15 cellular contexts compared by ENCODE assay signal in genomic region chr1:47233165-47233564, GRCh38. TPM values are rescaled to one million over a fixed set of nuclear protein-coding genes. Genes with fewer than 3 reads are reported as not detected.
A peak's percentile ranks its signal among the peaks of the same experiment; 100 is the strongest.
DNase-seq lines count a peak whose midpoint lies in the region; ATAC-seq and TF ChIP-seq lines count a peak whose summit lies in the region.
"Had no signal": no experiment of that assay in that cellular context is flagged by ENCODE, and none has a peak within 500 bp of the region (broad histone marks: within the 10 kb centered on the region; RNA-seq: fewer than 3 reads in every experiment).

No MANE protein-coding gene starts in this region.

- peak overlapping the region; percentile 31 for H3K27ac Mint-ChIP-seq in activated CD4-positive, alpha-beta T cell treated with anti-CD3 and anti-CD28 coated beads, Interleukin-2, amount 10 ng/mL, durations not matched to agents 24 days and 14 days

- intact Hi-C loops in activated CD4-positive, alpha-beta T cell treated with anti-CD3 and anti-CD28 coated beads, Interleukin-2, amount 10 ng/mL, durations not matched to agents 24 days and 14 days (cut with micrococcal nuclease), result loop anchor here (10.0 kb wide), 1 partner anchor 58 kb away; no protein-coding TSS in a partner anchor
- intact Hi-C loops in lower lobe of right lung (cut with DNase I), result no loop called here

- H3K36me3 ChIP-seq in SJCRH30 (no peaks in the 10 kb centered on the region), lower lobe of right lung (no peaks in the 10 kb centered on the region), upper lobe of left lung (no peaks in the 10 kb centered on the region)
- H3K36me3 ChIP-seq: BLaER1 treated with 17β-estradiol and CSF1 and Interleukin-3, amounts not matched to agents 10 nM and 100 nM had no signal

- no peak for TF ChIP-seq POLR2A in upper lobe of left lung (IDR thresholded peaks at IDR 0.05)

- no peaks in the 10 kb centered on the region for H3K9me3 ChIP-seq in SJCRH30 (replicated peaks)
- no peaks in the 10 kb centered on the region for H3K9me3 ChIP-seq in lower lobe of right lung
- H3K9me3 ChIP-seq in upper lobe of left lung, result no peaks in the 10 kb centered on the region

- peaks cover 80% of the 10 kb centered on the region for H3K27me3 Mint-ChIP-seq in activated CD4-positive, alpha-beta T cell treated with anti-CD3 and anti-CD28 coated beads, Interleukin-2, amount 10 ng/mL, durations not matched to agents 24 days and 14 days

- peaks cover 7% of the 10 kb centered on the region for H3K4me1 ChIP-seq in SJCRH30
- H3K4me1 ChIP-seq in lower lobe of right lung, result peaks cover 28% of the 10 kb centered on the region
- H3K4me1 ChIP-seq in upper lobe of left lung, result peaks cover 37 to 51% (median 45%) of the 10 kb centered on the region in 4 donors

- ATAC-seq in lower lobe of right lung (no peak), upper lobe of left lung (ENCODE audit: low FRiP score in 2 of 2) (no peak), GM18498 (IDR thresholded peaks at IDR 0.05; ENCODE audit: unreplicated experiment) (no peak), HG03108 (IDR thresholded peaks at IDR 0.05; ENCODE audit: unreplicated experiment) (no peak)

- TF ChIP-seq EP300 in upper lobe of left lung (IDR thresholded peaks at IDR 0.05), result no peak

- H3K4me3 ChIP-seq in SJCRH30 (peak overlapping the region; percentile 65), lower lobe of right lung (no peak overlapping the region), upper lobe of left lung (no peak overlapping the region)
- H3K4me3 ChIP-seq: BLaER1 treated with 17β-estradiol and CSF1 and Interleukin-3, amounts not matched to agents 10 nM and 100 nM had no signal

- H3K27ac ChIP-seq in SJCRH30 (no peak overlapping the region), lower lobe of right lung (peak overlapping the region; percentile 87), upper lobe of left lung (peak overlapping the region; percentile 84 to 91 (median 88))
- H3K27ac ChIP-seq: BLaER1 treated with 17β-estradiol and CSF1 and Interleukin-3, amounts not matched to agents 10 nM and 100 nM had no signal

- H3K9me3 Mint-ChIP-seq in activated CD4-positive, alpha-beta T cell treated with anti-CD3 and anti-CD28 coated beads, Interleukin-2, amount 10 ng/mL, durations not matched to agents 24 days and 14 days, result no peaks in the 10 kb centered on the region

- 73 to 86% methylated on average over 7 of the region's 7 CpGs for WGBS in upper lobe of left lung, 2 donors

- peaks cover 21% of the 10 kb centered on the region for H3K4me1 Mint-ChIP-seq in activated CD4-positive, alpha-beta T cell treated with anti-CD3 and anti-CD28 coated beads, Interleukin-2, amount 10 ng/mL, durations not matched to agents 24 days and 14 days

- H3K27me3 ChIP-seq in SJCRH30, result peaks cover 3% of the 10 kb centered on the region; the same call in 1 of the 2 replicates
- H3K27me3 ChIP-seq in lower lobe of right lung (ENCODE audit: low read depth), result peaks cover 61% of the 10 kb centered on the region
- H3K27me3 ChIP-seq in upper lobe of left lung, result peaks cover 0 to 48% (median 28%) of the 10 kb centered on the region in 4 donors

- no peak for DNase-seq in activated CD4-positive, alpha-beta T cell treated with anti-CD3 and anti-CD28 coated beads, Interleukin-2, amount 10 ng/mL, durations not matched to agents 24 days and 14 days
- no peak for DNase-seq in activated CD4-positive, alpha-beta T cell treated with anti-CD3 and anti-CD28 coated beads for 4 hours
- DNase-seq in SJCRH30 (no peak), lower lobe of right lung (no peak), upper lobe of left lung (no peak), SKM-1 treated with dmso at 0.1 percent for 144 hours (lab: John Stamatoyannopoulos, UW; ENCODE audit: unreplicated experiment) (no peak)
- DNase-seq: 8988T, NCI-H1092, NCI-H146, NCI-H2081 treated with DMSO at 0.1 percent for 48 hours, NCI-H524 had no signal

- TF ChIP-seq CTCF in lower lobe of right lung (IDR thresholded peaks at IDR 0.05) (no peak), upper lobe of left lung (IDR thresholded peaks at IDR 0.05) (no peak)

- H3K36me3 Mint-ChIP-seq in activated CD4-positive, alpha-beta T cell treated with anti-CD3 and anti-CD28 coated beads, Interleukin-2, amount 10 ng/mL, durations not matched to agents 24 days and 14 days (ENCODE audit: low read depth), result no peaks in the 10 kb centered on the region

- no peak overlapping the region for H3K4me3 Mint-ChIP-seq in activated CD4-positive, alpha-beta T cell treated with anti-CD3 and anti-CD28 coated beads, Interleukin-2, amount 10 ng/mL, durations not matched to agents 24 days and 14 days

RNA-seq across cellular contexts. Expression of gene TAL1, which starts 1.1 kb away (rescaled TPM):
- not detected in 2 replicates for total RNA-seq in activated CD4-positive, alpha-beta T cell treated with anti-CD3 and anti-CD28 coated beads, Interleukin-2, amount 10 ng/mL, durations not matched to agents 24 days and 14 days
- 2.9 and 4.2 TPM in 2 replicates for total RNA-seq in SJCRH30 (2014; rRNA removed; shearing (Covaris generic))
- total RNA-seq in lower lobe of right lung (15.4 TPM), upper lobe of left lung (10 to 100 TPM in 4 of 6 donors, 1 to 10 TPM in 2; 4.2 to 16.4 (median 10.8) TPM)
- total RNA-seq: MCF 10A had no signal

RNA-seq across cellular contexts. Expression of gene PDZK1IP1, which starts 43.3 kb away (rescaled TPM):
- not detected in 2 replicates for total RNA-seq in activated CD4-positive, alpha-beta T cell treated with anti-CD3 and anti-CD28 coated beads, Interleukin-2, amount 10 ng/mL, durations not matched to agents 24 days and 14 days
- not detected in 2 replicates for total RNA-seq in SJCRH30 (2014; rRNA removed; shearing (Covaris generic))
- total RNA-seq in lower lobe of right lung (22.6 TPM), upper lobe of left lung (10 to 100 TPM; 17.8 to 57.6 (median 41.4) TPM)

Comparison
In these comparisons a context has a peak if more than half of its experiments do, and no peak if none do; other contexts are left out.
1. RNA of gene PDZK1IP1, which starts 43.3 kb away (total RNA-seq): 17.8 to 57.6 TPM in upper lobe of left lung and 22.6 TPM in lower lobe of right lung (single experiment); not detected in activated CD4-positive, alpha-beta T cell treated with anti-CD3 and anti-CD28 coated beads, Interleukin-2, amount 10 ng/mL, durations not matched to agents 24 days and 14 days and not detected in SJCRH30; every median in the first group is over 10 times any median in the second.